ENCODE assay signal across 11 cellular contexts in the genomic region with DNA sequence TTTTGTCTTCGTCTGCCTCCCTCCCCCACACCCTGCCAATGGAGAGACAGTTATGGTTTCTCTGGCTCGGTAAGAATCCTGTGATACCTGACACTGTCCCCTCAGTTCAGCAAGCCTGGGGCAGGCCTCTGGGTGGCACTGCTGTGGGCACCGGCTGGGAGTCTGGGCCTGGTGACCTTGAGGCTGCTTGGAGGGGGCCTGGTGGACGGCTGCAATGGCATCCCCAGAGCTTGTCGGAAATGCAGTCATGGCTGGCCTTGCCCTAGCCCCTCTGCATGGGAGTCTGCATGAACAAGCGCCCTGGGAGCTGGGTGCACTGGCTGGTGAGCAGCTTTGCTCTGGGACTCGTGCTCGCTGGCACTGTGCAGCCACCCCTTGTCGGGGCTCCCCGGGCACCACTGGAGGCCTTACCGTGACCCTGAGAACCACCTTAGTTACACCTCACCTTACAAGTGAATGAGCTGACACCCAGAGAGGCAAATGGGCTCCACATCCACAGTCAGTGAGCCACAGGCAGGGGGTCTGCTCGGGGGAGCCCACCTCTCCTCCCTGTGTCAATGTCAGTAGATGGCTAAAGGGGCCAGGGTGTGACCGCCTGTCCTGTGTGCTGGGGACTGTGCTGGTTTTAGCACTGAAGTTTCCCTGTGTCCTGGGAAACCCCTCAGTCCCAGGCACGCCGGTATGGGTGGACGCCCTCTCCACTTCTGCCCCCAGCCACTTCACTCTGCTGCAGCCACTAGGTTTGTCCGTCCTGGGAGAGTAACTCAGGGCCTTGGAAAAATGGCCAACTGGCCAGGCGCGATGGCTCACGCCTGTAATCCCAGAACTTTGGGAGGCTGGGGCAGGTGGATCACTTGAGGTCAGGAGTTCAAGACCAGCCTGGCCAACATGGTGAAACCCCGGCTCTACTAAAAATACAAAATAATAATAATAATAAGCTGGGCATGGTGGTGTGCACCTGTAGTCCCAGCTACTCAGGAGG. TPM values are rescaled to one million over a fixed set of nuclear protein-coding genes. Genes with fewer than 3 reads are reported as not detected.
DNase-seq lines count a peak whose midpoint lies in the region; ATAC-seq, FAIRE-seq and TF ChIP-seq lines count a peak whose summit lies in the region.
"Had no signal": no experiment of that assay in that cellular context is flagged by ENCODE, and none has a peak within 500 bp of the region (broad histone marks: within the 10 kb centered on the region; RNA-seq: fewer than 3 reads in every experiment).

No MANE protein-coding gene starts in this region.

- TF ChIP-seq POLR2A in upper lobe of left lung (IDR thresholded peaks at IDR 0.05) = no peak

- H3K9ac ChIP-seq in astrocyte (ENCODE audit: low read length) = no peak overlapping the region

- H3K4me1 Mint-ChIP-seq in activated naive CD4-positive, alpha-beta T cell treated with anti-CD3 and anti-CD28 coated beads, Interleukin-2, amount 10 ng/mL, durations not matched to agents 7 days and 5 days = peaks cover 33% of the 10 kb centered on the region
- peaks cover 3% of the 10 kb centered on the region for H3K4me1 Mint-ChIP-seq in astrocyte (ENCODE audit: low read depth, unreplicated experiment)

- H4K20me1 ChIP-seq in astrocyte (ENCODE audit: insufficient read depth, low read length) = no peaks in the 10 kb centered on the region

- H3K9me3 Mint-ChIP-seq in activated naive CD4-positive, alpha-beta T cell treated with anti-CD3 and anti-CD28 coated beads, Interleukin-2, amount 10 ng/mL, durations not matched to agents 7 days and 5 days = no peaks in the 10 kb centered on the region
- no peaks in the 10 kb centered on the region for H3K9me3 Mint-ChIP-seq in astrocyte (ENCODE audit: unreplicated experiment)
- H3K9me3 Mint-ChIP-seq: WTC11 had no signal

- no peak for DNase-seq in activated naive CD4-positive, alpha-beta T cell treated with anti-CD3 and anti-CD28 coated beads, Interleukin-2, amount 10 ng/mL, durations not matched to agents 7 days and 5 days
- DNase-seq in activated naive CD4-positive, alpha-beta T cell treated with anti-CD3 and anti-CD28 coated beads, Interleukin-2, amount 50 U/mL, for 16 hours = no peak
- DNase-seq in astrocyte (ENCODE audit: low read depth) (no peak), kidney tubule cell (ENCODE audit: low spot score) (peak; percentile 23), upper lobe of left lung (no peak), UCSD-AML1 (lab: John Stamatoyannopoulos, UW; ENCODE audit: unreplicated experiment) (no peak), NCI-H1436 (lab: John Stamatoyannopoulos, UW) (no peak)
- DNase-seq: effector CD4-positive, alpha-beta T cell; NCI-H1930 had no signal

- CTCF ChIA-PET in activated naive CD4-positive, alpha-beta T cell treated with anti-CD3 and anti-CD28 coated beads, Interleukin-2, amount 10 ng/mL, durations not matched to agents 7 days and 5 days (lab: Charles Lee) = interaction anchor here (2.2 kb wide), 1 partner anchor 7 kb away, joined by 11 read pairs; no protein-coding TSS in a partner anchor

- H3K4me1 ChIP-seq in astrocyte (ENCODE audit: insufficient read depth, low read length) = peaks cover 25% of the 10 kb centered on the region
- H3K4me1 ChIP-seq in upper lobe of left lung = peaks cover 33 to 55% (median 52%) of the 10 kb centered on the region in 4 donors

- H3K4me3 Mint-ChIP-seq in activated naive CD4-positive, alpha-beta T cell treated with anti-CD3 and anti-CD28 coated beads, Interleukin-2, amount 10 ng/mL, durations not matched to agents 7 days and 5 days = peak overlapping the region; percentile 80
- peak overlapping the region; percentile 81 for H3K4me3 Mint-ChIP-seq in astrocyte (ENCODE audit: unreplicated experiment)

- WGBS in upper lobe of left lung, 2 donors = 75 to 76% methylated on average over 14 to 18 of the region's 21 CpGs

- H3K27ac ChIP-seq in astrocyte (ENCODE audit: low read depth, low read length) = no peak overlapping the region
- peak overlapping the region; percentile 68 to 84 (median 72) for H3K27ac ChIP-seq in upper lobe of left lung

- H3K27me3 ChIP-seq in astrocyte (ENCODE audit: insufficient read depth, low read length) = no peaks in the 10 kb centered on the region
- H3K27me3 ChIP-seq in upper lobe of left lung = no peaks in the 10 kb centered on the region

- H2AFZ ChIP-seq in astrocyte (ENCODE audit: low read depth, low read length) = no peak overlapping the region

- peaks cover 4% of the 10 kb centered on the region for H3K27me3 Mint-ChIP-seq in activated naive CD4-positive, alpha-beta T cell treated with anti-CD3 and anti-CD28 coated beads, Interleukin-2, amount 10 ng/mL, durations not matched to agents 7 days and 5 days
- no peaks in the 10 kb centered on the region for H3K27me3 Mint-ChIP-seq in astrocyte (ENCODE audit: low read depth, unreplicated experiment)

- FAIRE-seq in astrocyte (lab: Jason Lieb, UNC) = no peak

- ATAC-seq in upper lobe of left lung (ENCODE audit: low FRiP score in 2 of 2) (no peak), HG03521 (IDR thresholded peaks at IDR 0.05; ENCODE audit: unreplicated experiment) (no peak)
- ATAC-seq: WTC11 had no signal

- no peaks in the 10 kb centered on the region for H3K9me3 ChIP-seq in astrocyte (ENCODE audit: insufficient read depth, low read depth, low read length)
- no peaks in the 10 kb centered on the region for H3K9me3 ChIP-seq in upper lobe of left lung

- peaks cover 17% of the 10 kb centered on the region for H3K36me3 Mint-ChIP-seq in activated naive CD4-positive, alpha-beta T cell treated with anti-CD3 and anti-CD28 coated beads, Interleukin-2, amount 10 ng/mL, durations not matched to agents 7 days and 5 days
- peaks cover 2% of the 10 kb centered on the region for H3K36me3 Mint-ChIP-seq in astrocyte (ENCODE audit: low read depth, unreplicated experiment)
- H3K36me3 Mint-ChIP-seq: WTC11 had no signal

- no peak overlapping the region for H3K4me3 ChIP-seq in astrocyte (ENCODE audit: insufficient read depth, low read depth, low read length)
- H3K4me3 ChIP-seq in upper lobe of left lung = peak overlapping the region in 3 of 4 donors; percentile 32 to 52 (median 44)

- peaks cover 20% of the 10 kb centered on the region for H3K79me2 ChIP-seq in astrocyte (ENCODE audit: insufficient read depth, low read length)

- H3K36me3 ChIP-seq in astrocyte (ENCODE audit: insufficient read depth, low read length) = no peaks in the 10 kb centered on the region
- H3K36me3 ChIP-seq in upper lobe of left lung = peaks cover 0 to 6% (median 0%) of the 10 kb centered on the region in 4 donors

- peak overlapping the region; percentile 89 for H3K27ac Mint-ChIP-seq in activated naive CD4-positive, alpha-beta T cell treated with anti-CD3 and anti-CD28 coated beads, Interleukin-2, amount 10 ng/mL, durations not matched to agents 7 days and 5 days
- no peak overlapping the region for H3K27ac Mint-ChIP-seq in astrocyte (ENCODE audit: unreplicated experiment)
- H3K27ac Mint-ChIP-seq: WTC11 had no signal

- H3K4me2 ChIP-seq in astrocyte (ENCODE audit: low read length) = peak overlapping the region; percentile 80

- TF ChIP-seq EP300 in upper lobe of left lung (IDR thresholded peaks at IDR 0.05) = no peak

- TF ChIP-seq CTCF in astrocyte (IDR thresholded peaks at IDR 0.05; ENCODE audit: insufficient read depth, low read depth, low read length) = no peak
- peak in 1 of 6 experiments; percentile 11 for TF ChIP-seq CTCF in upper lobe of left lung (IDR thresholded peaks at IDR 0.05)

RNA-seq across cellular contexts. Expression of gene LGALS3BP, which starts 1.4 kb away (rescaled TPM):
- total RNA-seq in astrocyte = 495 and 654 TPM in 2 replicates
- total RNA-seq in upper lobe of left lung = 1,000 to 10,000 TPM in 1 of 6 donors, 100 to 1,000 TPM in 5; 257 to 1,111 (median 533) TPM

RNA-seq across cellular contexts. Expression of gene CANT1, which starts 31.3 kb away (rescaled TPM):
- total RNA-seq in astrocyte = 71.3 and 72.1 TPM in 2 replicates
- total RNA-seq in upper lobe of left lung = 10 to 100 TPM; 19.5 to 77.8 (median 38.6) TPM

RNA-seq across cellular contexts. Expression of gene C1QTNF1, which starts 45.7 kb away (rescaled TPM):
- 1.8 and 2.2 TPM in 2 replicates for total RNA-seq in astrocyte
- total RNA-seq in upper lobe of left lung = 10 to 100 TPM in 4 of 6 donors, 1 to 10 TPM in 2; 9.3 to 30.4 (median 14.1) TPM

RNA-seq across cellular contexts. Expression of gene TIMP2, which starts 53.1 kb away (rescaled TPM):
- 184 and 187 TPM in 2 replicates for total RNA-seq in astrocyte
- total RNA-seq in upper lobe of left lung = 100 to 1,000 TPM in 4 of 6 donors, 10 to 100 TPM in 2; 60.8 to 313 (median 145) TPM
